9 cellular contexts compared by ENCODE assay signal in genomic region chrX:2701600-2701999, GRCh38. TPM values are rescaled to one million over a fixed set of nuclear protein-coding genes. Genes with fewer than 3 reads are reported as not detected.
DNase-seq lines count a peak whose midpoint lies in the region; ATAC-seq and TF ChIP-seq lines count a peak whose summit lies in the region.
"Had no signal": no experiment of that assay in that cellular context is flagged by ENCODE, and none has a peak within 500 bp of the region (broad histone marks: within the 10 kb centered on the region; RNA-seq: fewer than 3 reads in every experiment).

No MANE protein-coding gene starts in this region.

- H3K36me3 ChIP-seq in CD4-positive, CD25-positive, alpha-beta regulatory T cell (ENCODE audit: control insufficient read depth, insufficient read depth, low read length): peaks cover 29% of the 10 kb centered on the region
- H3K36me3 ChIP-seq in OCI-LY3 (replicated peaks; ENCODE audit: low read depth, low read length) (peaks cover 13% of the 10 kb centered on the region), lower lobe of right lung (no peaks in the 10 kb centered on the region)

- no peak for DNase-seq in CD4-positive, CD25-positive, alpha-beta regulatory T cell
- DNase-seq in left ventricle myocardium superior (peak; percentile 61), middle frontal gyrus (ENCODE audit: extremely low spot score, low spot score) (no peak), lower lobe of right lung (no peak), NCI-H128 (lab: John Stamatoyannopoulos, UW; ENCODE audit: unreplicated experiment) (no peak)
- no peak for DNase-seq in stimulated activated CD4-positive, alpha-beta T cell treated with anti-CD3 and anti-CD28 coated beads, Interleukin-12 subunit alpha, Interleukin-12 subunit beta, amount 100 ng/mL, for 4 hours
- DNase-seq: NCI-H526 treated with DMSO at 0.1 percent for 48 hours had no signal

- peaks cover 94% of the 10 kb centered on the region for H3K79me2 ChIP-seq in OCI-LY3 (ENCODE audit: low read length)

- H3K27me3 ChIP-seq in CD4-positive, CD25-positive, alpha-beta regulatory T cell (ENCODE audit: control insufficient read depth, insufficient read depth, low read length): no peaks in the 10 kb centered on the region
- H3K27me3 ChIP-seq in OCI-LY3 (ENCODE audit: low read depth, low read length): no peaks in the 10 kb centered on the region
- H3K27me3 ChIP-seq in lower lobe of right lung (ENCODE audit: low read depth): no peaks in the 10 kb centered on the region

- ATAC-seq in CD4-positive, CD25-positive, alpha-beta regulatory T cell (ENCODE audit: low read depth in 2 of 2): no peak
- ATAC-seq in GM21390 (IDR thresholded peaks at IDR 0.05; ENCODE audit: unreplicated experiment): peak; percentile 31
- peak; percentile 70 for ATAC-seq in left ventricle myocardium superior
- no peak for ATAC-seq in lower lobe of right lung

- peaks cover 32% of the 10 kb centered on the region for H4K20me1 ChIP-seq in OCI-LY3 (ENCODE audit: insufficient read depth, low read length)

- H3K4me1 Mint-ChIP-seq in CD4-positive, CD25-positive, alpha-beta regulatory T cell: peaks cover 22 to 93% (median 68%) of the 10 kb centered on the region in 4 donors

- no peak overlapping the region for H3K27ac ChIP-seq in CD4-positive, CD25-positive, alpha-beta regulatory T cell (ENCODE audit: insufficient read depth, low read length, poor library complexity, severe bottlenecking)
- H3K27ac ChIP-seq in OCI-LY3 (ENCODE audit: low read length) (peak overlapping the region; percentile 14; the same call in 1 of the 2 replicates), lower lobe of right lung (no peak overlapping the region)

- H3K4me2 ChIP-seq in OCI-LY3 (ENCODE audit: low read length): peak overlapping the region; percentile 33; the same call in 1 of the 2 replicates

- H3K9me3 Mint-ChIP-seq in CD4-positive, CD25-positive, alpha-beta regulatory T cell: no peaks in the 10 kb centered on the region

- peaks cover 80% of the 10 kb centered on the region for H3K4me1 ChIP-seq in CD4-positive, CD25-positive, alpha-beta regulatory T cell (ENCODE audit: control insufficient read depth, insufficient read depth, low read length, poor library complexity, severe bottlenecking)
- H3K4me1 ChIP-seq in OCI-LY3 (ENCODE audit: low read length): peaks cover 24% of the 10 kb centered on the region
- H3K4me1 ChIP-seq in lower lobe of right lung: peaks cover 81% of the 10 kb centered on the region

- no peak overlapping the region for H3K9ac ChIP-seq in OCI-LY3 (ENCODE audit: low read length)

- no peak overlapping the region for H2AFZ ChIP-seq in OCI-LY3 (ENCODE audit: low read depth, low read length)

- H3K4me3 ChIP-seq in CD4-positive, CD25-positive, alpha-beta regulatory T cell (ENCODE audit: low read depth, low read length): no peak overlapping the region
- no peak overlapping the region for H3K4me3 ChIP-seq in OCI-LY3 (ENCODE audit: low read length)
- H3K4me3 ChIP-seq in lower lobe of right lung: no peak overlapping the region

- intact Hi-C loops in left ventricle myocardium superior (cut with micrococcal nuclease): no loop called here
- intact Hi-C loops in lower lobe of right lung (cut with DNase I): no loop called here

- no peaks in the 10 kb centered on the region for H3K27me3 Mint-ChIP-seq in CD4-positive, CD25-positive, alpha-beta regulatory T cell

- peak overlapping the region in 2 of 3 donors; percentile 65 to 83 for H3K27ac Mint-ChIP-seq in CD4-positive, CD25-positive, alpha-beta regulatory T cell

- peak overlapping the region; percentile 21 to 46 (median 31) for H3K4me3 Mint-ChIP-seq in CD4-positive, CD25-positive, alpha-beta regulatory T cell

- no peaks in the 10 kb centered on the region for H3K9me3 ChIP-seq in CD4-positive, CD25-positive, alpha-beta regulatory T cell (ENCODE audit: control insufficient read depth in 2 of 2, low read length in 2 of 2)
- H3K9me3 ChIP-seq in OCI-LY3 (ENCODE audit: insufficient read depth, low read length) (no peaks in the 10 kb centered on the region), lower lobe of right lung (no peaks in the 10 kb centered on the region)

- peaks cover 38% of the 10 kb centered on the region for H3K36me3 Mint-ChIP-seq in CD4-positive, CD25-positive, alpha-beta regulatory T cell

- TF ChIP-seq CTCF in OCI-LY3 (IDR thresholded peaks at IDR 0.05; ENCODE audit: low read depth, low read length) (no peak), lower lobe of right lung (IDR thresholded peaks at IDR 0.05) (no peak)

RNA-seq across cellular contexts. Expression of gene CD99, which starts 10.5 kb away (rescaled TPM):
- total RNA-seq in CD4-positive, CD25-positive, alpha-beta regulatory T cell: 286 TPM
- polyA plus RNA-seq in CD4-positive, CD25-positive, alpha-beta regulatory T cell: 100 to 1,000 TPM; 291 to 459 (median 385) TPM
- total RNA-seq in left ventricle myocardium superior: 360 TPM
- 249 TPM for total RNA-seq in lower lobe of right lung

RNA-seq across cellular contexts. Expression of gene XG, which starts 50.2 kb away (rescaled TPM):
- total RNA-seq in CD4-positive, CD25-positive, alpha-beta regulatory T cell: not detected
- not detected for polyA plus RNA-seq in CD4-positive, CD25-positive, alpha-beta regulatory T cell
- 0.32 TPM for total RNA-seq in left ventricle myocardium superior
- 0.41 TPM for total RNA-seq in lower lobe of right lung

Comparison
In these comparisons a context has a peak if more than half of its experiments do, and no peak if none do; other contexts are left out.
1. ATAC-seq: peak in GM21390 (single experiment) and left ventricle myocardium superior (single experiment); none in CD4-positive, CD25-positive, alpha-beta regulatory T cell (0 of 2) and lower lobe of right lung (0 of 2).